Comparison of ENCODE assay signal across 8 cellular contexts in genomic region chr5:10249948-10250803, GRCh38. TPM values are rescaled to one million over a fixed set of nuclear protein-coding genes. Genes with fewer than 3 reads are reported as not detected.
A peak's percentile ranks its signal among the peaks of the same experiment; 100 is the strongest.
DNase-seq lines count a peak whose midpoint lies in the region; ATAC-seq and TF ChIP-seq lines count a peak whose summit lies in the region.

Gene CCT5, plus strand, starts transcription at chr5:10250280. Its CDS starts 61 bp downstream, at chr5:10250341.

- TF ChIP-seq RAD21 in IMR-90 (IDR thresholded peaks at IDR 0.05; ENCODE audit: low read length): no peak

- H3K56ac ChIP-seq in IMR-90 (ENCODE audit: extremely low read depth, insufficient read depth, low read length): peak within 1 kb of the TSS; percentile 100

- H2AK5ac ChIP-seq in IMR-90 (ENCODE audit: low read depth, low read length): peak within 1 kb of the TSS; percentile 99

- TSS peak; percentile 43 for BruUV-seq in IMR-90 (replicated peaks; lab: Mats Ljungman, UMichigan)

- intact Hi-C loops in IMR-90 (cut with micrococcal nuclease): loop anchor here (2.0 kb wide), 1 partner anchor 703 kb away; the partner anchor contains the start of gene SEMA5A
- intact Hi-C loops in mucosa of descending colon (cut with DNase I, micrococcal nuclease): no loop called here

- peak within 1 kb of the TSS; percentile 100 for H2BK120ac ChIP-seq in IMR-90 (ENCODE audit: low read depth, low read length)

- peak within 1 kb of the TSS; percentile 92 for H4K5ac ChIP-seq in IMR-90 (ENCODE audit: low read depth, low read length)

- peak; percentile 88 for TF ChIP-seq POLR2A in IMR-90 (IDR thresholded peaks at IDR 0.05; ENCODE audit: low read depth, low read length)

- peak within 1 kb of the TSS; percentile 96 for H3K18ac ChIP-seq in IMR-90 (ENCODE audit: low read depth, low read length)

- H3K4me2 ChIP-seq in IMR-90 (ENCODE audit: low read depth, low read length): peak within 1 kb of the TSS; percentile 98

- H4K91ac ChIP-seq in IMR-90 (ENCODE audit: insufficient read depth, low read depth, low read length): peak within 1 kb of the TSS; percentile 99

- peak within 1 kb of the TSS; percentile 100 for H3K4ac ChIP-seq in IMR-90 (ENCODE audit: low read depth, low read length)

- H3K9me3 ChIP-seq in IMR-90 (ENCODE audit: control insufficient read depth, insufficient read depth, low read length) (no peaks in the 10 kb centered on the region), mucosa of descending colon (no peaks in the 10 kb centered on the region)

- H3K27ac ChIP-seq in IMR-90 (ENCODE audit: insufficient read depth, low read length): peak within 1 kb of the TSS; percentile 96
- peak within 1 kb of the TSS; percentile 79 for H3K27ac ChIP-seq in epithelial cell of prostate

- peak within 1 kb of the TSS; percentile 92 for H3K4me3 ChIP-seq in IMR-90 (ENCODE audit: insufficient read depth, low read depth, low read length)
- peak within 1 kb of the TSS; percentile 98 for H3K4me3 ChIP-seq in mucosa of descending colon

- peak within 1 kb of the TSS; percentile 98 for H2AFZ ChIP-seq in IMR-90 (replicated peaks; ENCODE audit: low read length, poor library complexity)

- DNase-seq in DMS 273 (lab: John Stamatoyannopoulos, UW; ENCODE audit: unreplicated experiment): peak; percentile 99
- DNase-seq in IMR-90: peak; percentile 99
- peak; percentile 97 for DNase-seq in OCI-M1 (lab: John Stamatoyannopoulos, UW)
- DNase-seq in activated T-cell treated with anti-CD3 and anti-CD28 coated beads for 4 hours: peak; percentile 82
- peak; percentile 94 for DNase-seq in epithelial cell of prostate (ENCODE audit: low read depth, low spot score)
- peak; percentile 91 to 95 (median 92) for DNase-seq in mucosa of descending colon
- DNase-seq in stimulated activated CD8-positive, alpha-beta memory T cell treated with anti-CD3 and anti-CD28 coated beads, Interleukin-4, amount 100 ng/mL, for 24 hours (ENCODE audit: low read depth): peak; percentile 83

- CTCF ChIA-PET in IMR-90 (lab: Yijun Ruan, JAX): no interaction called here

- H3K4me1 ChIP-seq in IMR-90 (ENCODE audit: control insufficient read depth, insufficient read depth, low read length) (peaks cover 8% of the 10 kb centered on the region), mucosa of descending colon (ENCODE audit: low read depth) (peaks cover 25% of the 10 kb centered on the region)

- peak; percentile 82 for ATAC-seq in GM21528 (IDR thresholded peaks at IDR 0.05; ENCODE audit: low FRiP score, unreplicated experiment)
- ATAC-seq in IMR-90 (ENCODE audit: low read depth): peak; percentile 88
- ATAC-seq in mucosa of descending colon: peak; percentile 93

- peak within 1 kb of the TSS; percentile 97 for H3K9ac ChIP-seq in IMR-90 (ENCODE audit: low read depth, low read length)

- peaks cover 44% of the 10 kb centered on the region for H4K20me1 ChIP-seq in IMR-90 (ENCODE audit: insufficient read depth, low read length)

- H3K9me1 ChIP-seq in IMR-90 (ENCODE audit: insufficient read depth, low read length): peaks cover 10% of the 10 kb centered on the region; the same call in 1 of the 2 replicates

- H4K8ac ChIP-seq in IMR-90 (ENCODE audit: low read depth in 2 of 2, low read length in 2 of 2): peak within 1 kb of the TSS; percentile 97 to 100

- peak within 1 kb of the TSS; percentile 95 for H2BK5ac ChIP-seq in IMR-90 (ENCODE audit: low read depth, low read length, poor library complexity, severe bottlenecking)

- TF ChIP-seq CTCF in IMR-90 (conservative IDR thresholded peaks at IDR 0.05; ENCODE audit: low read depth, low read length) (no peak), mucosa of descending colon (IDR thresholded peaks at IDR 0.05) (no peak)

- peaks cover 16 to 62% of the 10 kb centered on the region in 2 experiments; a peak in 3 of 4 replicates for H3K79me1 ChIP-seq in IMR-90 (ENCODE audit: low read depth in 1 of 2, low read length in 2 of 2)

- H3K23ac ChIP-seq in IMR-90 (ENCODE audit: low read depth, low read length): peak within 1 kb of the TSS; percentile 100

- in situ Hi-C loops in IMR-90 (cut with MboI; ENCODE audit: low sequenced_read_pairs): no loop called here

- no peaks in the 10 kb centered on the region for H3K27me3 ChIP-seq in IMR-90 (ENCODE audit: control insufficient read depth, insufficient read depth, low read length)

- peak within 1 kb of the TSS; percentile 100 for H3K14ac ChIP-seq in IMR-90 (replicated peaks; ENCODE audit: low read depth, low read length)

- WGBS in IMR-90 (ENCODE audit: extremely low coverage in 2 of 2, insufficient read length in 1 of 2), 2 experiments: 0% methylated on average over 35 of the region's 67 CpGs; no CpG with 5 or more reads in 1 of the 2 experiments

- peaks cover 4% of the 10 kb centered on the region; the same call in 1 of the 2 replicates for H3K36me3 ChIP-seq in IMR-90 (ENCODE audit: control insufficient read depth, insufficient read depth, low read length)
- H3K36me3 ChIP-seq in mucosa of descending colon (ENCODE audit: low read depth): no peaks in the 10 kb centered on the region

- peak within 1 kb of the TSS; percentile 100 for H2BK20ac ChIP-seq in IMR-90 (ENCODE audit: low read depth, low read length)

- H2BK15ac ChIP-seq in IMR-90 (ENCODE audit: low read depth, low read length): peak within 1 kb of the TSS; percentile 46; the same call in 2 of the 3 replicates

- POLR2A ChIA-PET in IMR-90 (lab: Charles Lee; ENCODE audit: unreplicated experiment): interaction anchor here (0.6 kb wide), 1 partner anchor 118 kb away, joined by 3 read pairs; no protein-coding TSS in a partner anchor

- H2AK9ac ChIP-seq in IMR-90 (replicated peaks; ENCODE audit: low read depth, low read length, poor library complexity): peak within 1 kb of the TSS; percentile 98

- dilution Hi-C loops in IMR-90 (cut with HindIII; ENCODE audit: low sequenced_read_pairs, unreplicated experiment): no loop called here

TF ChIP-seq in IMR-90, 13 proteins besides CTCF, POLR2A, EP300 and RAD21:
- no peak for TF ChIP-seq MAFK (IDR thresholded peaks at IDR 0.05; ENCODE audit: low read depth, low read length)
- TF ChIP-seq MXI1 (IDR thresholded peaks at IDR 0.05; ENCODE audit: borderline replicate concordance, low read depth, low read length): peak; percentile 95
- no peak for TF ChIP-seq USF2 (IDR thresholded peaks at IDR 0.05; ENCODE audit: low read depth, low read length)
- TF ChIP-seq ELK1 (IDR thresholded peaks at IDR 0.05; ENCODE audit: borderline replicate concordance, low read depth, low read length): no peak
- peak; percentile 7; the same call in 1 of the 2 replicates for TF ChIP-seq MAZ (IDR thresholded peaks at IDR 0.05; ENCODE audit: borderline replicate concordance, low read depth, low read length)
- TF ChIP-seq SMC3 (IDR thresholded peaks at IDR 0.05; ENCODE audit: low read depth, low read length): no peak
- TF ChIP-seq BHLHE40 (IDR thresholded peaks at IDR 0.05; ENCODE audit: low read depth, low read length): peak; percentile 97
- TF ChIP-seq CHD1 (IDR thresholded peaks at IDR 0.05; ENCODE audit: low read depth, low read length): peak; percentile 92; the same call in 1 of the 2 replicates
- no peak for TF ChIP-seq RFX5 (IDR thresholded peaks at IDR 0.05; ENCODE audit: low read depth, low read length)
- peak; percentile 54; the same call in 1 of the 2 replicates for TF ChIP-seq CEBPB (IDR thresholded peaks at IDR 0.05; ENCODE audit: low read depth, low read length)

RNA-seq across cellular contexts. Expression of gene CCT5, which starts in this region (rescaled TPM):
- total RNA-seq in IMR-90 (2012; rRNA removed) (481 and 875 TPM in 2 replicates), mucosa of descending colon (100 to 1,000 TPM; 120 to 155 (median 122) TPM)
- polyA plus RNA-seq in IMR-90 (2012; rRNA removed): 308 and 358 TPM in 2 replicates
- 108 and 177 TPM in 2 replicates for polyA plus RNA-seq in IMR-90 (2012; cell fraction: cytosol; rRNA removed)
- polyA plus RNA-seq in IMR-90 (2012; cell fraction: nucleus; rRNA removed; ENCODE audit: low replicate concordance): 87.7 and 227 TPM in 2 replicates

Comparison
In these comparisons a context has a peak if more than half of its experiments do, and no peak if none do; other contexts are left out.
1. Peak in every context shown above with its lines: DNase-seq, ATAC-seq, H3K4me3 ChIP-seq and H3K27ac ChIP-seq.